27 cellular contexts compared by ENCODE assay signal in genomic region chr3:4517095-4517494, GRCh38. TPM values are rescaled to one million over a fixed set of nuclear protein-coding genes. Genes with fewer than 3 reads are reported as not detected.
A peak's percentile ranks its signal among the peaks of the same experiment; 100 is the strongest.
DNase-seq lines count a peak whose midpoint lies in the region; ATAC-seq, FAIRE-seq and TF ChIP-seq lines count a peak whose summit lies in the region.
"Had no signal": no experiment of that assay in that cellular context is flagged by ENCODE, and none has a peak within 500 bp of the region (broad histone marks: within the 10 kb centered on the region; RNA-seq: fewer than 3 reads in every experiment).

No MANE protein-coding gene starts in this region.

- H3K27me3 ChIP-seq in CD8-positive, alpha-beta memory T cell (ENCODE audit: insufficient read depth, low read length, poor library complexity, severe bottlenecking): no peaks in the 10 kb centered on the region
- H3K27me3 ChIP-seq: BLaER1, upper lobe of right lung had no signal

- POLR2A ChIA-PET in CD8-positive, alpha-beta memory T cell (lab: Charles Lee): interaction anchor here (0.7 to 2.7 kb wide), 2 partner anchors 24 to 467 kb away, joined by 3 to 39 read pairs; partner anchors contain the start of gene ITPR1

- no peaks in the 10 kb centered on the region for H3K27me3 Mint-ChIP-seq in activated naive CD8-positive, alpha-beta T cell
- H3K27me3 Mint-ChIP-seq in activated naive CD8-positive, alpha-beta T cell treated with anti-CD3 and anti-CD28 coated beads, Interleukin-2, amount 50 U/mL, for 24 hours: no peaks in the 10 kb centered on the region
- no peaks in the 10 kb centered on the region for H3K27me3 Mint-ChIP-seq in CD8-positive, alpha-beta memory T cell
- no peaks in the 10 kb centered on the region for H3K27me3 Mint-ChIP-seq in central memory CD8-positive, alpha-beta T cell
- peaks cover 2% of the 10 kb centered on the region for H3K27me3 Mint-ChIP-seq in nephron progenitor cell (ENCODE audit: low read depth, poor library complexity)
- H3K27me3 Mint-ChIP-seq: activated CD4-positive, alpha-beta T cell treated with anti-CD3 and anti-CD28 coated beads, Interleukin-2, amount 10 ng/mL, durations not matched to agents 7 days and 5 days had no signal

- H3K4me3 Mint-ChIP-seq in activated naive CD8-positive, alpha-beta T cell: no peak overlapping the region
- H3K4me3 Mint-ChIP-seq in activated naive CD8-positive, alpha-beta T cell treated with anti-CD3 and anti-CD28 coated beads, Interleukin-2, amount 50 U/mL, for 24 hours: no peak overlapping the region
- no peak overlapping the region for H3K4me3 Mint-ChIP-seq in CD8-positive, alpha-beta memory T cell
- H3K4me3 Mint-ChIP-seq in central memory CD8-positive, alpha-beta T cell: no peak overlapping the region
- H3K4me3 Mint-ChIP-seq in nephron progenitor cell: peak overlapping the region; percentile 27
- H3K4me3 Mint-ChIP-seq: activated CD4-positive, alpha-beta T cell treated with anti-CD3 and anti-CD28 coated beads, Interleukin-2, amount 10 ng/mL, durations not matched to agents 7 days and 5 days had no signal

- TF ChIP-seq POLR2A in GM12891 (IDR thresholded peaks at IDR 0.05; ENCODE audit: low read depth, low read length): no peak

- no peak for FAIRE-seq in GM12891 (lab: Jason Lieb, UNC)
- FAIRE-seq: frontal cortex, RCC 7860 had no signal

- CTCF ChIA-PET in CD8-positive, alpha-beta memory T cell (lab: Charles Lee): interaction anchor here (1.4 to 4.1 kb wide), 4 partner anchors 10 to 166 kb away, joined by 4 to 22 read pairs (median 6); partner anchors contain the start of gene ITPR1

- H3K9me3 ChIP-seq in CD8-positive, alpha-beta memory T cell (ENCODE audit: low read length): no peaks in the 10 kb centered on the region
- H3K9me3 ChIP-seq: BLaER1, HAP-1, lower lobe of right lung, upper lobe of right lung had no signal

- peak overlapping the region; percentile 90 for H3K27ac Mint-ChIP-seq in activated naive CD8-positive, alpha-beta T cell
- no peak overlapping the region for H3K27ac Mint-ChIP-seq in activated naive CD8-positive, alpha-beta T cell treated with anti-CD3 and anti-CD28 coated beads, Interleukin-2, amount 50 U/mL, for 24 hours
- peak overlapping the region in 6 of 8 donors; percentile 51 to 92 (median 71) for H3K27ac Mint-ChIP-seq in CD8-positive, alpha-beta memory T cell
- peak overlapping the region; percentile 92 for H3K27ac Mint-ChIP-seq in central memory CD8-positive, alpha-beta T cell (ENCODE audit: low read depth)
- peak overlapping the region; percentile 87 for H3K27ac Mint-ChIP-seq in nephron progenitor cell
- H3K27ac Mint-ChIP-seq: brain had no signal

- no peak overlapping the region for H3K4me3 ChIP-seq in CD8-positive, alpha-beta memory T cell (ENCODE audit: low read length)
- H3K4me3 ChIP-seq: BLaER1, HAP-1, lower lobe of right lung, upper lobe of right lung had no signal

- H3K27ac ChIP-seq in CD8-positive, alpha-beta memory T cell (ENCODE audit: low read depth, low read length): no peak overlapping the region
- H3K27ac ChIP-seq: BLaER1, lower lobe of right lung, upper lobe of right lung, WERI-Rb-1 had no signal

- no peak for ATAC-seq in activated naive CD8-positive, alpha-beta T cell treated with anti-CD3 and anti-CD28 coated beads, Interleukin-2, amount 50 U/mL, for 24 hours
- no peak for ATAC-seq in central memory CD8-positive, alpha-beta T cell (replicated peaks; ENCODE audit: extremely low read depth, poor library complexity, severe bottlenecking)
- ATAC-seq in GM19395 (IDR thresholded peaks at IDR 0.05; ENCODE audit: unreplicated experiment) (no peak), HG02840 (IDR thresholded peaks at IDR 0.05; ENCODE audit: low FRiP score, unreplicated experiment) (no peak)
- ATAC-seq: esophagus mucosa, lower lobe of right lung, upper lobe of right lung had no signal

- H3K4me1 ChIP-seq in CD8-positive, alpha-beta memory T cell (ENCODE audit: insufficient read depth, low read length): peaks cover 28% of the 10 kb centered on the region
- H3K4me1 ChIP-seq: HAP-1 had no signal

- peaks cover 5% of the 10 kb centered on the region for H3K36me3 Mint-ChIP-seq in activated naive CD8-positive, alpha-beta T cell
- peaks cover 14% of the 10 kb centered on the region for H3K36me3 Mint-ChIP-seq in activated naive CD8-positive, alpha-beta T cell treated with anti-CD3 and anti-CD28 coated beads, Interleukin-2, amount 50 U/mL, for 24 hours (ENCODE audit: low read depth)
- peaks cover 0 to 25% (median 2%) of the 10 kb centered on the region in 3 donors for H3K36me3 Mint-ChIP-seq in CD8-positive, alpha-beta memory T cell
- H3K36me3 Mint-ChIP-seq in central memory CD8-positive, alpha-beta T cell (ENCODE audit: insufficient read depth): peaks cover 3% of the 10 kb centered on the region
- H3K36me3 Mint-ChIP-seq in nephron progenitor cell (ENCODE audit: low read depth): peaks cover 46% of the 10 kb centered on the region
- H3K36me3 Mint-ChIP-seq: brain had no signal

- no peaks in the 10 kb centered on the region for H3K9me3 Mint-ChIP-seq in activated naive CD8-positive, alpha-beta T cell (ENCODE audit: low read depth)
- no peaks in the 10 kb centered on the region for H3K9me3 Mint-ChIP-seq in activated naive CD8-positive, alpha-beta T cell treated with anti-CD3 and anti-CD28 coated beads, Interleukin-2, amount 50 U/mL, for 24 hours
- H3K9me3 Mint-ChIP-seq in CD8-positive, alpha-beta memory T cell: no peaks in the 10 kb centered on the region
- no peaks in the 10 kb centered on the region for H3K9me3 Mint-ChIP-seq in central memory CD8-positive, alpha-beta T cell
- no peaks in the 10 kb centered on the region for H3K9me3 Mint-ChIP-seq in nephron progenitor cell
- H3K9me3 Mint-ChIP-seq: activated CD4-positive, alpha-beta T cell treated with anti-CD3 and anti-CD28 coated beads, Interleukin-2, amount 10 ng/mL, durations not matched to agents 7 days and 5 days; brain; T-helper 2 cell treated with Interferon-gamma antibody and Interleukin-4, amounts not matched to agents 5 μg/mL and 100 μg/mL, for 36 hours had no signal

- DNase-seq in activated naive CD8-positive, alpha-beta T cell treated with anti-CD3 and anti-CD28 coated beads, Interleukin-2, amount 50 U/mL, for 24 hours: no peak
- no peak for DNase-seq in CD8-positive, alpha-beta memory T cell
- DNase-seq in central memory CD8-positive, alpha-beta T cell (ENCODE audit: low spot score in 2 of 2): no peak
- DNase-seq in nephron progenitor cell (no peak), GM12891 (ENCODE audit: insufficient read length, low spot score) (no peak)
- DNase-seq: activated CD4-positive, alpha-beta T cell treated with anti-CD3 and anti-CD28 coated beads, Interleukin-2, amount 10 ng/mL, durations not matched to agents 7 days and 5 days; activated CD8-positive, alpha-beta memory T cell treated with anti-CD3 and anti-CD28 coated beads, Interleukin-2, amount 50 U/mL, for 4 hours; activated effector memory CD4-positive, alpha-beta T cell treated with Interleukin-2 at 50 U/mL for 16 hours; effector CD8-positive, alpha-beta T cell; islet precursor cell; lower lobe of right lung; NCI-H187; NCI-H2171 treated with DMSO at 0.1 percent for 48 hours; NCI-H524 treated with DMSO at 0.1 percent for 48 hours; substantia nigra; upper lobe of right lung; WERI-Rb-1 had no signal

- no peaks in the 10 kb centered on the region for H3K36me3 ChIP-seq in CD8-positive, alpha-beta memory T cell (ENCODE audit: insufficient read depth, low read length)
- H3K36me3 ChIP-seq: HAP-1, lower lobe of right lung, upper lobe of right lung, WERI-Rb-1 had no signal

- peaks cover 61% of the 10 kb centered on the region for H3K4me1 Mint-ChIP-seq in activated naive CD8-positive, alpha-beta T cell (ENCODE audit: low read depth)
- peaks cover 56% of the 10 kb centered on the region for H3K4me1 Mint-ChIP-seq in activated naive CD8-positive, alpha-beta T cell treated with anti-CD3 and anti-CD28 coated beads, Interleukin-2, amount 50 U/mL, for 24 hours
- H3K4me1 Mint-ChIP-seq in CD8-positive, alpha-beta memory T cell: peaks cover 30 to 50% (median 44%) of the 10 kb centered on the region in 3 donors
- H3K4me1 Mint-ChIP-seq in central memory CD8-positive, alpha-beta T cell: peaks cover 25% of the 10 kb centered on the region
- peaks cover 88% of the 10 kb centered on the region for H3K4me1 Mint-ChIP-seq in nephron progenitor cell

- TF ChIP-seq CTCF in nephron progenitor cell (IDR thresholded peaks at IDR 0.05): no peak

TF ChIP-seq in GM12891, 5 proteins besides CTCF, POLR2A, EP300 and RAD21:
- TF ChIP-seq PAX5 (IDR thresholded peaks at IDR 0.05; ENCODE audit: insufficient read depth, low read length, severe bottlenecking): no peak
- no peak for TF ChIP-seq TAF1 (IDR thresholded peaks at IDR 0.05; ENCODE audit: low read depth, low read length)
- TF ChIP-seq POLR2AphosphoS5 (IDR thresholded peaks at IDR 0.05; ENCODE audit: low read depth, low read length): no peak
- no peak for TF ChIP-seq POU2F2 (IDR thresholded peaks at IDR 0.05; ENCODE audit: low read depth, low read length)
- TF ChIP-seq SPI1 (IDR thresholded peaks at IDR 0.05; ENCODE audit: low read depth, low read length): no peak
TF ChIP-seq in GM12891: peak in this region for 0.

RNA-seq across cellular contexts. Expression of gene ITPR1, which starts 23.9 kb away (rescaled TPM):
- 10 to 100 TPM; 82.6 to 85.8 TPM for total RNA-seq in CD8-positive, alpha-beta memory T cell
- 14.9 TPM for polyA plus RNA-seq in CD8-positive, alpha-beta memory T cell
- 11.5 TPM for polyA plus RNA-seq in GM12891 (2012; ENCODE audit: low read depth, missing spikeins)

RNA-seq across cellular contexts. Expression of gene SUMF1, which starts 50.0 kb away (rescaled TPM):
- 10 to 100 TPM; 12.1 to 13.0 TPM for total RNA-seq in CD8-positive, alpha-beta memory T cell
- polyA plus RNA-seq in CD8-positive, alpha-beta memory T cell: 28.7 TPM
- polyA plus RNA-seq in GM12891 (2012; ENCODE audit: low read depth, missing spikeins): 6.8 TPM
